In the genomic region with DNA sequence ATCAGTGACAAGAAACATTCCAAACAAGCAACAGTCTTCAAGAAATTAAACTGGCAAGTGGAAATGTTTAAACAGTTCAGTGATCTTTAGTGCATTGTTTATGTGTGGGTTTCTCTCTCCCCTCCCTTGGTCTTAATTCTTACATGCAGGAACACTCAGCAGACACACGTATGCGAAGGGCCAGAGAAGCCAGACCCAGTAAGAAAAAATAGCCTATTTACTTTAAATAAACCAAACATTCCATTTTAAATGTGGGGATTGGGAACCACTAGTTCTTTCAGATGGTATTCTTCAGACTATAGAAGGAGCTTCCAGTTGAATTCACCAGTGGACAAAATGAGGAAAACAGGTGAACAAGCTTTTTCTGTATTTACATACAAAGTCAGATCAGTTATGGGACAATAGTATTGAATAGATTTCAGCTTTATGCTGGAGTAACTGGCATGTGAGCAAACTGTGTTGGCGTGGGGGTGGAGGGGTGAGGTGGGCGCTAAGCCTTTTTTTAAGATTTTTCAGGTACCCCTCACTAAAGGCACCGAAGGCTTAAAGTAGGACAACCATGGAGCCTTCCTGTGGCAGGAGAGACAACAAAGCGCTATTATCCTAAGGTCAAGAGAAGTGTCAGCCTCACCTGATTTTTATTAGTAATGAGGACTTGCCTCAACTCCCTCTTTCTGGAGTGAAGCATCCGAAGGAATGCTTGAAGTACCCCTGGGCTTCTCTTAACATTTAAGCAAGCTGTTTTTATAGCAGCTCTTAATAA, we compare ENCODE assay signal across 8 cellular contexts. TPM values are rescaled to one million over a fixed set of nuclear protein-coding genes. Genes with fewer than 3 reads are reported as not detected.
A peak's percentile ranks its signal among the peaks of the same experiment; 100 is the strongest.
DNase-seq lines count a peak whose midpoint lies in the region; ATAC-seq and TF ChIP-seq lines count a peak whose summit lies in the region.

No MANE protein-coding gene starts in this region.

- H4K91ac ChIP-seq in neuronal stem cell (ENCODE audit: low read depth, low read length, poor library complexity): no peak overlapping the region

- no peak overlapping the region for H3K18ac ChIP-seq in neuronal stem cell (ENCODE audit: low read length)

- H3K27me3 Mint-ChIP-seq in Calu3 (ENCODE audit: unreplicated experiment) (peaks cover 9% of the 10 kb centered on the region), endothelial cell (ENCODE audit: unreplicated experiment) (peaks cover 17% of the 10 kb centered on the region)
- no peaks in the 10 kb centered on the region for H3K27me3 Mint-ChIP-seq in activated CD4-positive, alpha-beta T cell treated with anti-CD3 and anti-CD28 coated beads for 36 hours

- BruUV-seq in Calu3 (replicated peaks; lab: Mats Ljungman, UMichigan): TSS peak; percentile 0

- WGBS in neuronal stem cell (ENCODE audit: extremely low coverage in 2 of 2, insufficient read length in 2 of 2, insufficient replicate concordance in 1 of 2), 2 donors: no CpG with 5 or more reads among the region's 7 CpGs

- no peaks in the 10 kb centered on the region for H3K9me3 ChIP-seq in neuronal stem cell (replicated peaks in 1 of 2; ENCODE audit: control insufficient read depth in 2 of 2, insufficient read depth in 1 of 2, low read depth in 1 of 2, low read length in 2 of 2)

- H3K4me3 ChIP-seq in neuronal stem cell (ENCODE audit: low read length in 2 of 2): peak overlapping the region; percentile 72 to 75

- no peak overlapping the region for H2AFZ ChIP-seq in neuronal stem cell (ENCODE audit: low read length)

- no peak for ATAC-seq in activated CD4-positive, alpha-beta T cell treated with anti-CD3 and anti-CD28 coated beads for 36 hours
- ATAC-seq in HG03196 (IDR thresholded peaks at IDR 0.05; ENCODE audit: unreplicated experiment): no peak

- POLR2A ChIA-PET in activated CD4-positive, alpha-beta T cell treated with anti-CD3 and anti-CD28 coated beads for 36 hours (lab: Charles Lee): interaction anchor here (0.5 to 25.9 kb wide), 17 partner anchors 8 to 694 kb away, joined by 3 to 1637 read pairs (median 4); a partner anchor contains a TSS

- H3K36me3 ChIP-seq in neuronal stem cell (replicated peaks in 1 of 2; ENCODE audit: control insufficient read depth in 2 of 2, insufficient read depth in 2 of 2, low read length in 2 of 2): peaks cover 46 to 74% of the 10 kb centered on the region in 2 donors

- H3K9ac ChIP-seq in neuronal stem cell (ENCODE audit: low read depth, low read length, poor library complexity): no peak overlapping the region

- H3K4me2 ChIP-seq in neuronal stem cell (ENCODE audit: insufficient read depth, low read length, poor library complexity, severe bottlenecking): peak overlapping the region; percentile 69

- H2BK12ac ChIP-seq in neuronal stem cell (ENCODE audit: low read length): no peak overlapping the region

- H3K27ac Mint-ChIP-seq in Calu3 (ENCODE audit: unreplicated experiment) (no peak overlapping the region), endothelial cell (ENCODE audit: unreplicated experiment) (peak overlapping the region; percentile 65)
- no peak overlapping the region for H3K27ac Mint-ChIP-seq in activated CD4-positive, alpha-beta T cell treated with anti-CD3 and anti-CD28 coated beads for 36 hours

- H3K9me3 Mint-ChIP-seq in Calu3 (ENCODE audit: low read depth, unreplicated experiment) (no peaks in the 10 kb centered on the region), endothelial cell (ENCODE audit: unreplicated experiment) (no peaks in the 10 kb centered on the region)
- H3K9me3 Mint-ChIP-seq in activated CD4-positive, alpha-beta T cell treated with anti-CD3 and anti-CD28 coated beads for 36 hours (ENCODE audit: low read depth): no peaks in the 10 kb centered on the region

- H2BK5ac ChIP-seq in neuronal stem cell (ENCODE audit: low read length): no peak overlapping the region

- TF ChIP-seq CTCF in Calu3 (IDR thresholded peaks at IDR 0.05; ENCODE audit: unreplicated experiment): no peak
- TF ChIP-seq CTCF in endothelial cell (IDR thresholded peaks at IDR 0.05; ENCODE audit: unreplicated experiment): no peak

- no peak overlapping the region for H4K8ac ChIP-seq in neuronal stem cell (ENCODE audit: low read depth, low read length)

- H2BK15ac ChIP-seq in neuronal stem cell (ENCODE audit: low read length): no peak overlapping the region

- CTCF ChIA-PET in Calu3 (lab: Charles Lee): interaction anchor here (0.7 to 1.8 kb wide), 2 partner anchors 33 to 492 kb away, joined by 5 read pairs; no protein-coding TSS in a partner anchor
- CTCF ChIA-PET in activated CD4-positive, alpha-beta T cell treated with anti-CD3 and anti-CD28 coated beads for 36 hours (lab: Charles Lee): interaction anchor here (1.0 to 7.6 kb wide), 3 partner anchors 74 to 174 kb away, joined by 3 to 209 read pairs (median 4); a partner anchor contains a TSS

- intact Hi-C loops in Calu3 (cut with micrococcal nuclease; ENCODE audit: unreplicated experiment): loop anchor here (2.0 to 5.0 kb wide), 2 partner anchors 38 to 76 kb away; no protein-coding TSS in a partner anchor
- intact Hi-C loops in activated CD4-positive, alpha-beta T cell treated with anti-CD3 and anti-CD28 coated beads for 36 hours (cut with DNase I, micrococcal nuclease): loop anchor here in 1 of 2 experiments (5.0 kb wide), 1 partner anchor 243 kb away; a partner anchor contains a TSS

- DNase-seq in Calu3 (no peak), NCI-H69 (lab: John Stamatoyannopoulos, UW) (peak; percentile 76), endothelial cell (ENCODE audit: low spot score) (no peak), neuronal stem cell (ENCODE audit: low spot score) (no peak), DMS153 treated with DMSO at 0.1 percent for 48 hours (lab: John Stamatoyannopoulos, UW; ENCODE audit: unreplicated experiment) (no peak), NCI-H187 treated with DMSO at 0.1 percent for 48 hours (lab: John Stamatoyannopoulos, UW) (no peak)
- no peak for DNase-seq in activated CD4-positive, alpha-beta T cell treated with anti-CD3 and anti-CD28 coated beads for 36 hours

- H3K36me3 Mint-ChIP-seq in Calu3 (ENCODE audit: insufficient read depth, unreplicated experiment) (no peaks in the 10 kb centered on the region), endothelial cell (ENCODE audit: low read depth, unreplicated experiment) (peaks cover 29% of the 10 kb centered on the region)
- H3K36me3 Mint-ChIP-seq in activated CD4-positive, alpha-beta T cell treated with anti-CD3 and anti-CD28 coated beads for 36 hours (ENCODE audit: low read depth): peaks cover 2% of the 10 kb centered on the region

- H3K4me1 ChIP-seq in neuronal stem cell (ENCODE audit: control insufficient read depth in 2 of 2, insufficient read depth in 1 of 2, low read depth in 1 of 2, low read length in 2 of 2): peaks cover 2 to 10% of the 10 kb centered on the region in 2 donors

- no peaks in the 10 kb centered on the region for H3K79me1 ChIP-seq in neuronal stem cell (ENCODE audit: low read depth, low read length)

- no peak overlapping the region for H3K23ac ChIP-seq in neuronal stem cell (ENCODE audit: low read depth, low read length, poor library complexity)

- no peak overlapping the region for H2BK120ac ChIP-seq in neuronal stem cell (ENCODE audit: low read depth, low read length)

- H3K4me3 Mint-ChIP-seq in Calu3 (ENCODE audit: low read depth, unreplicated experiment) (no peak overlapping the region), endothelial cell (ENCODE audit: unreplicated experiment) (peak overlapping the region; percentile 89)
- no peak overlapping the region for H3K4me3 Mint-ChIP-seq in activated CD4-positive, alpha-beta T cell treated with anti-CD3 and anti-CD28 coated beads for 36 hours

- peak overlapping the region; percentile 8 for H3K27ac ChIP-seq in neuronal stem cell (replicated peaks; ENCODE audit: low read length)

- no peak overlapping the region for H3K14ac ChIP-seq in neuronal stem cell (ENCODE audit: low read length)

- H3K27me3 ChIP-seq in neuronal stem cell (ENCODE audit: control insufficient read depth in 3 of 3, insufficient read depth in 3 of 3, low read depth in 1 of 3, low read length in 3 of 3): no peaks in the 10 kb centered on the region

- no peak overlapping the region for H3K4ac ChIP-seq in neuronal stem cell (ENCODE audit: low read length)

- peaks cover 11% of the 10 kb centered on the region for H3K4me1 Mint-ChIP-seq in Calu3 (ENCODE audit: low read depth, unreplicated experiment)
- peaks cover 38% of the 10 kb centered on the region for H3K4me1 Mint-ChIP-seq in endothelial cell (ENCODE audit: unreplicated experiment)
- H3K4me1 Mint-ChIP-seq in activated CD4-positive, alpha-beta T cell treated with anti-CD3 and anti-CD28 coated beads for 36 hours: peaks cover 55% of the 10 kb centered on the region

- H2AK5ac ChIP-seq in neuronal stem cell (ENCODE audit: low read depth, low read length): no peak overlapping the region

RNA-seq across cellular contexts. Expression of a gene that starts 6.0 kb away (rescaled TPM):
- total RNA-seq in Calu3 (2022) (8,437 and 9,950 TPM in 2 replicates), endothelial cell (ENCODE audit: unreplicated experiment) (4,747 TPM)
- polyA plus RNA-seq in neuronal stem cell (2013, experiment 1 of 2): 502 TPM
- polyA plus RNA-seq in neuronal stem cell (2013, experiment 2 of 2): 539 TPM
- total RNA-seq in activated CD4-positive, alpha-beta T cell treated with anti-CD3 and anti-CD28 coated beads for 36 hours: 1,000 to 10,000 TPM; 7,016 to 9,748 TPM

RNA-seq across cellular contexts. Expression of a gene that starts 20.0 kb away (rescaled TPM):
- 47.8 and 53.6 TPM in 2 replicates for total RNA-seq in Calu3 (2022)
- total RNA-seq in endothelial cell (ENCODE audit: unreplicated experiment): 99.1 TPM
- polyA plus RNA-seq in neuronal stem cell (2013, experiment 1 of 2): 43.8 TPM
- 47.1 TPM for polyA plus RNA-seq in neuronal stem cell (2013, experiment 2 of 2)
- 10 to 100 TPM; 66.5 to 78.8 TPM for total RNA-seq in activated CD4-positive, alpha-beta T cell treated with anti-CD3 and anti-CD28 coated beads for 36 hours

RNA-seq across cellular contexts. Expression of a gene that starts 53.3 kb away (rescaled TPM):
- 166 and 169 TPM in 2 replicates for total RNA-seq in Calu3 (2022)
- total RNA-seq in endothelial cell (ENCODE audit: unreplicated experiment): 1.7 TPM
- 8.7 TPM for polyA plus RNA-seq in neuronal stem cell (2013, experiment 1 of 2)
- polyA plus RNA-seq in neuronal stem cell (2013, experiment 2 of 2): 8.6 TPM
- 10 to 100 TPM; 57.8 to 72.7 TPM for total RNA-seq in activated CD4-positive, alpha-beta T cell treated with anti-CD3 and anti-CD28 coated beads for 36 hours

Comparison
In these comparisons a context has a peak if more than half of its experiments do, and no peak if none do; other contexts are left out.
1. RNA of a gene that starts 53.3 kb away (total RNA-seq): 166 to 169 TPM in Calu3 and 57.8 to 72.7 TPM in activated CD4-positive, alpha-beta T cell treated with anti-CD3 and anti-CD28 coated beads for 36 hours; 1.7 TPM in endothelial cell (single experiment); every median in the first group is over 10 times any median in the second.